In genomic region chr11:18634140-18635032, GRCh38 we compare ENCODE assay signal across 8 cellular contexts. TPM values are rescaled to one million over a fixed set of nuclear protein-coding genes. Genes with fewer than 3 reads are reported as not detected.
DNase-seq lines count a peak whose midpoint lies in the region; ATAC-seq, FAIRE-seq and TF ChIP-seq lines count a peak whose summit lies in the region.

TSS of gene SPTY2D1 (minus strand) at chr11:18634342. CDS start at chr11:18634257, 85 bp downstream.

- no peak for FAIRE-seq in small intestine (lab: Jason Lieb, UNC)

- DNase-seq in ACHN, result peak; percentile 98
- peak; percentile 99 for DNase-seq in NCI-H2227 (lab: John Stamatoyannopoulos, UW; ENCODE audit: unreplicated experiment)
- DNase-seq in WERI-Rb-1, result peak; percentile 98
- DNase-seq in mammary epithelial cell, result peak; percentile 99
- peak; percentile 96 for DNase-seq in iPS-NIHi11 (ENCODE audit: low spot score)
- DNase-seq in small intestine, result peak; percentile 100

- intact Hi-C loops in mammary epithelial cell (cut with micrococcal nuclease), result loop anchor here (2.0 to 5.0 kb wide), 3 partner anchors 46 to 88 kb away; partner anchors contain the start of genes TMEM86A and UEVLD

- peaks cover 4% of the 10 kb centered on the region for H3K9me3 ChIP-seq in WERI-Rb-1 (ENCODE audit: severe bottlenecking)
- H3K9me3 ChIP-seq in mammary epithelial cell (replicated peaks; ENCODE audit: insufficient read depth, low read length), result no peaks in the 10 kb centered on the region
- H3K9me3 ChIP-seq in small intestine (ENCODE audit: control insufficient read depth, low read depth), result no peaks in the 10 kb centered on the region

- dilution Hi-C loops in mammary epithelial cell (cut with HindIII; ENCODE audit: low sequenced_read_pairs), result no loop called here

- in situ Hi-C loops in ACHN (cut with HindIII; ENCODE audit: low pct_ligation_motif_present, low pct_unique_long_range_greater_than_20kb, low sequenced_read_pairs), result no loop called here
- in situ Hi-C loops in mammary epithelial cell (cut with MboI; ENCODE audit: low sequenced_read_pairs in 2 of 2), result no loop called here

- H3K4me2 ChIP-seq in mammary epithelial cell (ENCODE audit: insufficient read depth, low read depth, low read length), result peak within 1 kb of the TSS; percentile 98

- H3K27me3 ChIP-seq in WERI-Rb-1 (ENCODE audit: insufficient read depth, low read depth, severe bottlenecking) (no peaks in the 10 kb centered on the region), mammary epithelial cell (ENCODE audit: insufficient read depth, low read length) (no peaks in the 10 kb centered on the region), small intestine (ENCODE audit: control insufficient read depth in 2 of 2, insufficient read depth in 2 of 2, low read length in 2 of 2) (no peaks in the 10 kb centered on the region)

- peak within 1 kb of the TSS; percentile 93 for H3K4me3 ChIP-seq in WERI-Rb-1 (ENCODE audit: low read depth, low read length)
- peak within 1 kb of the TSS; percentile 78 to 98 (median 97) for H3K4me3 ChIP-seq in mammary epithelial cell (replicated peaks in 1 of 3; ENCODE audit: insufficient read depth in 1 of 3, low read depth in 2 of 3, low read length in 3 of 3)
- peak within 1 kb of the TSS; percentile 65 to 75 for H3K4me3 ChIP-seq in small intestine (ENCODE audit: low read depth in 1 of 2, low read length in 2 of 2)

- H4K20me1 ChIP-seq in mammary epithelial cell (ENCODE audit: insufficient read depth, low read length), result no peaks in the 10 kb centered on the region

- peak within 1 kb of the TSS; percentile 97 for H3K9ac ChIP-seq in mammary epithelial cell (ENCODE audit: insufficient read depth, low read length)

- H3K36me3 ChIP-seq in WERI-Rb-1 (no peaks in the 10 kb centered on the region; the same call in 1 of the 2 replicates), mammary epithelial cell (ENCODE audit: insufficient read depth, low read length) (peaks cover 1% of the 10 kb centered on the region), small intestine (ENCODE audit: control insufficient read depth in 2 of 2, insufficient read depth in 2 of 2, low read length in 2 of 2) (no peaks in the 10 kb centered on the region)

- peak; percentile 94 for ATAC-seq in GM18873 (IDR thresholded peaks at IDR 0.05; ENCODE audit: low FRiP score, unreplicated experiment)
- peak; percentile 89 for ATAC-seq in HG03139 (IDR thresholded peaks at IDR 0.05; ENCODE audit: unreplicated experiment)

- TF ChIP-seq CTCF in WERI-Rb-1 (IDR thresholded peaks at IDR 0.05; ENCODE audit: low read depth, low read length) (no peak), mammary epithelial cell (conservative IDR thresholded peaks at IDR 0.05 in 1 of 2, IDR thresholded peaks at IDR 0.05 in 1 of 2; ENCODE audit: extremely low read depth in 1 of 2, insufficient read depth in 1 of 2, low read depth in 1 of 2, low read length in 2 of 2) (peak in 1 of 2 donors; percentile 4)

- H3K4me1 ChIP-seq in mammary epithelial cell (ENCODE audit: insufficient read depth, low read length), result peaks cover 5% of the 10 kb centered on the region
- peaks cover 0 to 5% of the 10 kb centered on the region in 2 donors for H3K4me1 ChIP-seq in small intestine (ENCODE audit: control insufficient read depth in 2 of 2, insufficient read depth in 1 of 2, low read depth in 1 of 2, low read length in 1 of 2)

- WGBS in mammary epithelial cell (ENCODE audit: low coverage, missing lambda C conversion rate), result under 1% methylated on average over 28 of the region's 60 CpGs
- WGBS in small intestine, 3 donors, result 0% methylated on average over 53 to 60 of the region's 60 CpGs

- H2AFZ ChIP-seq in mammary epithelial cell (ENCODE audit: low read depth, low read length), result peak within 1 kb of the TSS; percentile 89

- CTCF ChIA-PET in mammary epithelial cell (lab: Charles Lee; ENCODE audit: low non-redundant PET), result no interaction called here

- peaks cover 45% of the 10 kb centered on the region for H3K79me2 ChIP-seq in mammary epithelial cell (ENCODE audit: insufficient read depth, low read length)

- TSS peak; percentile 90 for BruUV-seq in mammary epithelial cell (replicated peaks; lab: Mats Ljungman, UMichigan)

- H3K27ac ChIP-seq in WERI-Rb-1 (peak within 1 kb of the TSS; percentile 92), mammary epithelial cell (ENCODE audit: insufficient read depth, low read depth, low read length) (peak within 1 kb of the TSS; percentile 89), small intestine (ENCODE audit: low read depth in 1 of 2, low read length in 1 of 2) (peak within 1 kb of the TSS; percentile 78 to 100)

RNA-seq across cellular contexts. Expression of gene SPTY2D1, which starts in this region (rescaled TPM):
- 10 to 100 TPM; 18.0 to 20.7 TPM for total RNA-seq in mammary epithelial cell
- 14.0 TPM for polyA plus RNA-seq in mammary epithelial cell
- 24.9 TPM for polyA minus RNA-seq in mammary epithelial cell
- polyA plus RNA-seq in small intestine, result 1 to 10 TPM; 5.8 to 6.8 (median 6.2) TPM

Comparison
In these comparisons a context has a peak if more than half of its experiments do, and no peak if none do; other contexts are left out.
1. Peak in every context shown above with its lines: DNase-seq, ATAC-seq, H3K4me3 ChIP-seq and H3K27ac ChIP-seq.